ENCODE assay signal across 9 cellular contexts in the genomic region with DNA sequence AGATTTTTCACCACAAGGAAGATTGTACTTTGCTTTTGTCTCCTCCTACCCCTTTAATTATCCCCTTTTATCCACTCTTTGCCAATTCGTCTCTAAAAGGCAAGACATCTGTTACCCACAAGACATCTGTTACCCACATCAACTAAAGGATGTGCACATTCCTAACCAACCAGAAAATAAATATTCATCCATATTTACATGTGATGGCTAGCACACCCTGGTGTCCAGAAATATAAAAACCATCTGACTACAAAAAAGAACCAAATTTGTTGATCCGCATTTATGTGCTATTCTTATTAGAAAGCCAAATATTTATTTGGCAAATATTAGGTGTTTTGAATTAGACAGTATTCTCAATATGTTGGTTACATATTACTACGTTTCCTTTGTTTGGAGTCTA. TPM values are rescaled to one million over a fixed set of nuclear protein-coding genes. Genes with fewer than 3 reads are reported as not detected.
A peak's percentile ranks its signal among the peaks of the same experiment; 100 is the strongest.
DNase-seq lines count a peak whose midpoint lies in the region; FAIRE-seq and TF ChIP-seq lines count a peak whose summit lies in the region.
"Had no signal": no experiment of that assay in that cellular context is flagged by ENCODE, and none has a peak within 500 bp of the region (broad histone marks: within the 10 kb centered on the region; RNA-seq: fewer than 3 reads in every experiment).

No MANE protein-coding gene starts in this region.

- H3K27me3 Mint-ChIP-seq in astrocyte (ENCODE audit: low read depth, unreplicated experiment) = peaks cover 10% of the 10 kb centered on the region

- H3K36me3 Mint-ChIP-seq in astrocyte (ENCODE audit: low read depth, unreplicated experiment) = no peaks in the 10 kb centered on the region
- H3K36me3 Mint-ChIP-seq: activated naive CD8-positive, alpha-beta T cell had no signal

- peak; percentile 28 for TF ChIP-seq CTCF in astrocyte (IDR thresholded peaks at IDR 0.05; ENCODE audit: insufficient read depth, low read depth, low read length)

- H3K27ac Mint-ChIP-seq in astrocyte (ENCODE audit: unreplicated experiment) = no peak overlapping the region
- H3K27ac Mint-ChIP-seq: activated naive CD8-positive, alpha-beta T cell had no signal

- no peaks in the 10 kb centered on the region for H3K4me1 ChIP-seq in astrocyte (ENCODE audit: insufficient read depth, low read length)

- peaks cover 2% of the 10 kb centered on the region for H3K9me3 Mint-ChIP-seq in astrocyte (ENCODE audit: unreplicated experiment)

- no peak overlapping the region for H2AFZ ChIP-seq in astrocyte (ENCODE audit: low read depth, low read length)

- FAIRE-seq in astrocyte (lab: Jason Lieb, UNC) = no peak

- H3K27ac ChIP-seq in astrocyte (ENCODE audit: low read depth, low read length) = no peak overlapping the region

- no peaks in the 10 kb centered on the region for H3K79me2 ChIP-seq in astrocyte (ENCODE audit: insufficient read depth, low read length)

- no peak overlapping the region for H3K4me3 ChIP-seq in Jurkat, Clone E6-1 (ENCODE audit: low read length)
- no peak overlapping the region for H3K4me3 ChIP-seq in astrocyte (ENCODE audit: insufficient read depth, low read depth, low read length)

- H3K36me3 ChIP-seq in astrocyte (ENCODE audit: insufficient read depth, low read length) = no peaks in the 10 kb centered on the region

- peaks cover 3% of the 10 kb centered on the region for H3K27me3 ChIP-seq in astrocyte (ENCODE audit: insufficient read depth, low read length)

- H3K4me1 Mint-ChIP-seq in astrocyte (ENCODE audit: low read depth, unreplicated experiment) = no peaks in the 10 kb centered on the region

- no peak overlapping the region for H3K4me3 Mint-ChIP-seq in astrocyte (ENCODE audit: unreplicated experiment)
- H3K4me3 Mint-ChIP-seq: activated naive CD8-positive, alpha-beta T cell had no signal

- H4K20me1 ChIP-seq in astrocyte (ENCODE audit: insufficient read depth, low read length) = no peaks in the 10 kb centered on the region

- no peaks in the 10 kb centered on the region for H3K9me3 ChIP-seq in astrocyte (ENCODE audit: insufficient read depth, low read depth, low read length)

- no peak overlapping the region for H3K4me2 ChIP-seq in astrocyte (ENCODE audit: low read length)

- no peak overlapping the region for H3K9ac ChIP-seq in astrocyte (ENCODE audit: low read length)

- DNase-seq in CD1c-positive myeloid dendritic cell (ENCODE audit: extremely low spot score) (peak; percentile 11), astrocyte (ENCODE audit: low read depth) (no peak), lung microvascular endothelial cell (ENCODE audit: low read depth in 2 of 2) (peak; percentile 5 to 19), DMS153 treated with DMSO at 0.1 percent for 48 hours (lab: John Stamatoyannopoulos, UW; ENCODE audit: unreplicated experiment) (no peak), SKM-1 (lab: John Stamatoyannopoulos, UW; ENCODE audit: unreplicated experiment) (no peak), activated gamma-delta T cell treated with Interleukin-2 at 50 U/mL for 16 hours (no peak)
- peak; percentile 5 for DNase-seq in Jurkat, Clone E6-1 (ENCODE audit: low read depth, low spot score)
- DNase-seq in activated CD4-positive, CD25-positive, alpha-beta regulatory T cell (lab: John Stamatoyannopoulos, UW) = no peak

RNA-seq across cellular contexts. Expression of a gene that starts 35.7 kb away (rescaled TPM):
- polyA plus RNA-seq in Jurkat, Clone E6-1 (2012; ENCODE audit: insufficient read depth, insufficient read length) = not detected
- total RNA-seq in astrocyte = 0.62 and 0.95 TPM in 2 replicates
- not detected in 2 replicates for total RNA-seq in lung microvascular endothelial cell

Comparison
In these comparisons a context has a peak if more than half of its experiments do, and no peak if none do; other contexts are left out.
1. DNase-seq: peak in CD1c-positive myeloid dendritic cell (single experiment), Jurkat, Clone E6-1 (single experiment) and lung microvascular endothelial cell (2 of 2); none in astrocyte (single experiment), DMS153 treated with DMSO at 0.1 percent for 48 hours (single experiment), SKM-1 (single experiment), activated CD4-positive, CD25-positive, alpha-beta regulatory T cell (0 of 4) and activated gamma-delta T cell treated with Interleukin-2 at 50 U/mL for 16 hours (single experiment).